Comparison of ENCODE assay signal across 8 cellular contexts in the genomic region with DNA sequence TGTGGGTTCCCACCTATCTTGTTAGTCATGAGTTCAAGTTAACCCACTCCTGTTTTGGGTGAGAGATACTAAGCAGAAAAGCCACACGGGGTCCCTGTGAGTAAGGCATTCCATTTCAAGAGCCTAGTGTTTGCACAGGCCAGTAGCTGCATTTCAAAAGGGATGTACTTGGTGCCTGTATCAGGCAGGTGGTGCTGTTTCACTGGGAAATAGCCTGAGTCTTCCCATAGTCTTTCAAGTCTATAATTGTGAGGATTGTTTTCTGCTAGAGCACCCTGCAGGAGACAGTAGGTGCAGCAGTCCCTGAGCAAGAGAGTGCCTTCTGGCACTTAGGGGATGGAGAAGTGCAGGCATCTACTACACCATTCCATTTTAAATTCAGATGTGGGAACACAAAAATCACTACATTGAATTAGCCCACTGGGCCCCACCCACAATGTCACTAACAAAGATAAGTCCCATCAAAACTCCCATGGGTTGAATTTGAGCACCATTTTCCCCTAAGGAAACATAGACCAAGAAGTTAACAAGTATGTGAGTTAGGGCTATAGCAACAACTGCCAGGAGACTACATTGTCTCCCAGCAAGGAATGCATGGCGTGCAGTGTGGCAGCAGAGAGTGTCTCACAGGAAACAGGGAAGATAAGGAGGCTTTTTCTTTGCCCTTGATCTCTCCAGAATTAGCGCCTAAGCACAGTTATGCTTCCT.
DNase-seq lines count a peak whose midpoint lies in the region; ATAC-seq and TF ChIP-seq lines count a peak whose summit lies in the region.

No MANE protein-coding gene starts in this region.

- H3K27me3 Mint-ChIP-seq in activated CD8-positive, alpha-beta T cell treated with anti-CD3 and anti-CD28 coated beads, Interleukin-2, amount 10 ng/mL, durations not matched to agents 7 days and 5 days (ENCODE audit: low read depth): peaks cover 7% of the 10 kb centered on the region

- no peaks in the 10 kb centered on the region for H3K9me3 Mint-ChIP-seq in activated CD8-positive, alpha-beta T cell treated with anti-CD3 and anti-CD28 coated beads, Interleukin-2, amount 10 ng/mL, durations not matched to agents 7 days and 5 days (ENCODE audit: insufficient read depth)

- DNase-seq in DMS153 (lab: John Stamatoyannopoulos, UW) (peak; percentile 28), NCI-H69 (lab: John Stamatoyannopoulos, UW) (peak; percentile 94), fibroblast of villous mesenchyme (ENCODE audit: low read depth) (peak; percentile 83), non-pigmented ciliary epithelial cell (ENCODE audit: low read depth) (peak; percentile 73)
- DNase-seq in activated CD8-positive, alpha-beta T cell treated with anti-CD3 and anti-CD28 coated beads, Interleukin-2, amount 10 ng/mL, durations not matched to agents 7 days and 5 days: peak; percentile 64
- no peak for DNase-seq in effector CD4-positive, alpha-beta T cell

- peak; percentile 88 for TF ChIP-seq CTCF in fibroblast of villous mesenchyme (IDR thresholded peaks at IDR 0.05; ENCODE audit: insufficient read depth, low read depth, low read length)

- no peaks in the 10 kb centered on the region for H3K36me3 Mint-ChIP-seq in activated CD8-positive, alpha-beta T cell treated with anti-CD3 and anti-CD28 coated beads, Interleukin-2, amount 10 ng/mL, durations not matched to agents 7 days and 5 days (ENCODE audit: low read depth)

- H3K4me3 Mint-ChIP-seq in activated CD8-positive, alpha-beta T cell treated with anti-CD3 and anti-CD28 coated beads, Interleukin-2, amount 10 ng/mL, durations not matched to agents 7 days and 5 days: no peak overlapping the region

- ATAC-seq in GM19463 (IDR thresholded peaks at IDR 0.05; ENCODE audit: unreplicated experiment) (peak; percentile 92), HG03457 (IDR thresholded peaks at IDR 0.05; ENCODE audit: unreplicated experiment) (peak; percentile 93)
- peak; percentile 90 for ATAC-seq in activated CD8-positive, alpha-beta T cell treated with anti-CD3 and anti-CD28 coated beads, Interleukin-2, amount 10 ng/mL, durations not matched to agents 7 days and 5 days

- CTCF ChIA-PET in activated CD8-positive, alpha-beta T cell treated with anti-CD3 and anti-CD28 coated beads, Interleukin-2, amount 10 ng/mL, durations not matched to agents 7 days and 5 days (lab: Charles Lee): interaction anchor here (0.6 to 5.2 kb wide), 18 partner anchors 10 to 519 kb away, joined by 3 to 37 read pairs (median 4); no protein-coding TSS in a partner anchor

- no peak overlapping the region for H3K27ac Mint-ChIP-seq in activated CD8-positive, alpha-beta T cell treated with anti-CD3 and anti-CD28 coated beads, Interleukin-2, amount 10 ng/mL, durations not matched to agents 7 days and 5 days

- no peak overlapping the region for H3K4me3 ChIP-seq in fibroblast of villous mesenchyme (ENCODE audit: low read depth, low read length)

- H3K4me1 Mint-ChIP-seq in activated CD8-positive, alpha-beta T cell treated with anti-CD3 and anti-CD28 coated beads, Interleukin-2, amount 10 ng/mL, durations not matched to agents 7 days and 5 days (ENCODE audit: low read depth): no peaks in the 10 kb centered on the region

- POLR2A ChIA-PET in activated CD8-positive, alpha-beta T cell treated with anti-CD3 and anti-CD28 coated beads, Interleukin-2, amount 10 ng/mL, durations not matched to agents 7 days and 5 days (lab: Charles Lee): no interaction called here
